In genomic region chr9:76526026-76526425, GRCh38 we compare ENCODE assay signal across 1 cellular context.
TF ChIP-seq lines count a peak whose summit lies in the region.

No MANE protein-coding gene starts in this region.

TF ChIP-seq in HEK293, 187 proteins besides CTCF, POLR2A, EP300 and RAD21:
- TF ChIP-seq PRDM10 (tag by site-specific recombination; IDR thresholded peaks at IDR 0.05) (peak; percentile 70), ZNF580 (tag by site-specific recombination; IDR thresholded peaks at IDR 0.05) (no peak)
